Comparison of ENCODE assay signal across 8 cellular contexts in genomic region chr1:157170677-157171515, GRCh38. TPM values are rescaled to one million over a fixed set of nuclear protein-coding genes. Genes with fewer than 3 reads are reported as not detected.
A peak's percentile ranks its signal among the peaks of the same experiment; 100 is the strongest.
DNase-seq lines count a peak whose midpoint lies in the region; ATAC-seq and TF ChIP-seq lines count a peak whose summit lies in the region.

No MANE protein-coding gene starts in this region.

- H2BK15ac ChIP-seq in mesendoderm (replicated peaks; ENCODE audit: low read depth), result no peak overlapping the region

- no peak overlapping the region for H3K4me3 ChIP-seq in HFF-Myc (replicated peaks; ENCODE audit: low read depth, low read length)
- H3K4me3 ChIP-seq in mesendoderm (ENCODE audit: low read length), result no peak overlapping the region
- H3K4me3 ChIP-seq in aorta (ENCODE audit: low read length in 2 of 2), result no peak overlapping the region

- H3K4me2 ChIP-seq in mesendoderm (ENCODE audit: low read length), result no peak overlapping the region

- H3K18ac ChIP-seq in mesendoderm (ENCODE audit: low read length), result no peak overlapping the region

- intact Hi-C loops in aorta (cut with DNase I), result no loop called here

- TF ChIP-seq CTCF in HFF-Myc (IDR thresholded peaks at IDR 0.05; ENCODE audit: low read depth, low read length, missing control alignments), result peak; percentile 63

- H3K27ac ChIP-seq in mesendoderm (ENCODE audit: low read depth, low read length), result no peak overlapping the region
- no peak overlapping the region for H3K27ac ChIP-seq in aorta (ENCODE audit: low read depth in 1 of 2, low read length in 2 of 2)

- H3K36me3 ChIP-seq in mesendoderm (ENCODE audit: control insufficient read depth, insufficient read depth, low read length) (no peaks in the 10 kb centered on the region), aorta (ENCODE audit: control insufficient read depth in 1 of 2, insufficient read depth in 2 of 2, low read length in 1 of 2) (no peaks in the 10 kb centered on the region)

- no peak overlapping the region for H3K56ac ChIP-seq in mesendoderm (ENCODE audit: low read length)

- H3K4me1 ChIP-seq in mesendoderm (ENCODE audit: control insufficient read depth, low read depth, low read length) (no peaks in the 10 kb centered on the region), aorta (ENCODE audit: control insufficient read depth in 1 of 2, insufficient read depth in 2 of 2, low read length in 2 of 2) (no peaks in the 10 kb centered on the region)

- no peak overlapping the region for H2BK120ac ChIP-seq in mesendoderm (ENCODE audit: low read depth, low read length)

- H3K79me2 ChIP-seq in mesendoderm (ENCODE audit: control insufficient read depth, insufficient read depth, low read length), result no peaks in the 10 kb centered on the region

- no peak overlapping the region for H2AK5ac ChIP-seq in mesendoderm (ENCODE audit: low read length)

- H3K27me3 ChIP-seq in mesendoderm (ENCODE audit: insufficient read depth, low read length, poor library complexity) (no peaks in the 10 kb centered on the region), aorta (ENCODE audit: control insufficient read depth in 1 of 2, insufficient read depth in 2 of 2, low read length in 1 of 2) (no peaks in the 10 kb centered on the region)

- no peak overlapping the region for H3K4ac ChIP-seq in mesendoderm (ENCODE audit: low read depth, low read length)

- H2BK5ac ChIP-seq in mesendoderm (ENCODE audit: low read length), result no peak overlapping the region

- ATAC-seq in HG03521 (IDR thresholded peaks at IDR 0.05; ENCODE audit: unreplicated experiment) (no peak), aorta (ENCODE audit: low FRiP score) (no peak), HG02763 (IDR thresholded peaks at IDR 0.05; ENCODE audit: unreplicated experiment) (no peak)

- no peaks in the 10 kb centered on the region for H3K79me1 ChIP-seq in mesendoderm (ENCODE audit: low read length)

- H3K23ac ChIP-seq in mesendoderm (ENCODE audit: low read length), result no peak overlapping the region

- H4K5ac ChIP-seq in mesendoderm (ENCODE audit: low read length), result no peak overlapping the region

- no peak overlapping the region for H4K8ac ChIP-seq in mesendoderm (ENCODE audit: low read depth, low read length)

- peak; percentile 30 for DNase-seq in DMS114 treated with DMSO at 0.1 percent for 48 hours (lab: John Stamatoyannopoulos, UW; ENCODE audit: unreplicated experiment)
- no peak for DNase-seq in HFF-Myc (ENCODE audit: extremely low read depth, low read depth)
- peak; percentile 21 for DNase-seq in RPMI7951 (ENCODE audit: low read depth)
- peak; percentile 29 for DNase-seq in astrocyte of the hippocampus (ENCODE audit: low read depth, low spot score)
- DNase-seq in mesendoderm, result peak; percentile 78
- no peak for DNase-seq in aorta

- H3K9me3 ChIP-seq in aorta (ENCODE audit: control insufficient read depth, low read length), result no peaks in the 10 kb centered on the region

- WGBS in mesendoderm (ENCODE audit: extremely low coverage, insufficient coverage, low lambda C conversion rate), result no CpG with 5 or more reads among the region's 22 CpGs
- 78 to 80% methylated on average over 22 of the region's 22 CpGs for WGBS in aorta, 2 donors

- H3K9ac ChIP-seq in mesendoderm (ENCODE audit: low read length), result no peak overlapping the region

RNA-seq across cellular contexts. Expression of gene ETV3, which starts 32.7 kb away (rescaled TPM):
- total RNA-seq in RPMI7951 (2014; rRNA removed; shearing (Covaris generic)), result 7.2 and 7.9 TPM in 2 replicates
- polyA plus RNA-seq in mesendoderm (2013, experiment 1 of 2), result 15.2 TPM
- polyA plus RNA-seq in mesendoderm (2013, experiment 2 of 2), result 14.4 TPM
- 10 to 100 TPM; 29.1 to 33.6 TPM for total RNA-seq in aorta
- 10 to 100 TPM in 1 of 2 donors, 1 to 10 TPM in 1; 6.6 to 15.3 TPM for polyA plus RNA-seq in aorta

Comparison
In these comparisons a context has a peak if more than half of its experiments do, and no peak if none do; other contexts are left out.
1. DNase-seq: peak in DMS114 treated with DMSO at 0.1 percent for 48 hours (single experiment), RPMI7951 (single experiment), astrocyte of the hippocampus (single experiment) and mesendoderm (single experiment); none in HFF-Myc (single experiment) and aorta (0 of 2).